ENCODE assay signal across 9 cellular contexts in the genomic region with DNA sequence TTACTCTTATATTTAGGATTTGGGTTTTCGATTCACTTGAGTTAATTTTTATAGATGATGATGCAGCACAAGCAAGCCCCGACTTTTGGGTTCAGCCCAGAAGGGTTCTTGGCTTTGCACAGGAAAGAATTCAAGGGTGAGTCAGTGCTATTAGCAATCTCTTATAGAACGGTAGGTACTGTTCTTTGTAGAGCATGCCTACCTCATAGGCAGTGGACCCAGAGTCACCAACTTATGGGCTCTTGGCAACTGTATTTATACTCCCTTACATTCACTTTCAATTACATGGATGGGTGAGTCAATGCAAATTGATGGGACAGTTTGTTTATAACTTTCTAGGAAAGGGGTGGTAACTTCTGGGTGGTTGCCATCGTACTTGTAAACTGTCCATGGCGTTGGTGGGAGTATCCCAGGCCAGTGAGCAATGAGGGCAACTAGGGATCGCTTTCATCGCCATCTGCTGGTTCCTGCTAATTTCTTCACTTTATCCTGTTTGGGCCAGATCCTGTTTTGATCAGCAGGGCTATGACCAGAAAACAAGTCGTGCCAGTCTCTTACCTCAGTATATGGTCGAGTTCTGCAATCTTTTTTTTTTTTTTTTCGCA.
DNase-seq lines count a peak whose midpoint lies in the region; ATAC-seq and TF ChIP-seq lines count a peak whose summit lies in the region.
"Had no signal": no experiment of that assay in that cellular context is flagged by ENCODE, and none has a peak within 500 bp of the region (broad histone marks: within the 10 kb centered on the region; RNA-seq: fewer than 3 reads in every experiment).

No MANE protein-coding gene starts in this region.

- CTCF ChIA-PET in RWPE1 (lab: Yijun Ruan, JAX), result interaction anchor here (0.5 kb wide), 1 partner anchor 12 kb away, joined by 4 read pairs; no protein-coding TSS in a partner anchor

- H4K91ac ChIP-seq in H9 (ENCODE audit: insufficient read length, low read depth, low read length), result no peak overlapping the region

- TF ChIP-seq CTCF in H9 (conservative IDR thresholded peaks at IDR 0.05) (peak; percentile 73), RWPE1 (conservative IDR thresholded peaks at IDR 0.05; ENCODE audit: low read depth) (no peak; the same call in 1 of the 2 replicates)

- no peak overlapping the region for H3K9ac ChIP-seq in H9 (ENCODE audit: extremely low read depth, insufficient read length, low read length)

- DNase-seq in Caki2 (ENCODE audit: low read depth) (peak; percentile 58), H9 (peak; percentile 71), RWPE1 (ENCODE audit: low spot score) (peak; percentile 18), iPS-NIHi11 (ENCODE audit: low spot score) (peak; percentile 37), T-helper 9 cell (no peak), NCI-H1694 (lab: John Stamatoyannopoulos, UW) (no peak)
- no peak for DNase-seq in activated CD8-positive, alpha-beta memory T cell treated with anti-CD3 and anti-CD28 coated beads for 24 hours

- no peaks in the 10 kb centered on the region for H3K79me1 ChIP-seq in H9 (ENCODE audit: insufficient read depth, low read depth, low read length, poor library complexity, severe bottlenecking)

- H2BK5ac ChIP-seq in H9 (ENCODE audit: insufficient read length, low read length), result no peak overlapping the region

- no peaks in the 10 kb centered on the region for H3K27me3 ChIP-seq in H9 (ENCODE audit: insufficient read depth, low read length)

- no peak overlapping the region for H3K23ac ChIP-seq in H9 (ENCODE audit: insufficient read length, low read depth, low read length)

- no peak overlapping the region for H4K8ac ChIP-seq in H9 (replicated peaks; ENCODE audit: insufficient read length, low read depth, low read length)

- H3K4me1 ChIP-seq in H9 (ENCODE audit: insufficient read depth, low read length), result no peaks in the 10 kb centered on the region

- H3K9me3 Mint-ChIP-seq in H9, result no peaks in the 10 kb centered on the region

- H4K5ac ChIP-seq in H9 (ENCODE audit: insufficient read length, low read depth, low read length), result no peak overlapping the region

- no CpG with 5 or more reads among the region's 10 CpGs for WGBS in H9 (ENCODE audit: extremely low coverage, insufficient read length, low lambda C conversion rate)

- no peak overlapping the region for H2BK12ac ChIP-seq in H9 (ENCODE audit: insufficient read length, low read depth, low read length)

- H2BK120ac ChIP-seq in H9 (ENCODE audit: low read depth, low read length, poor library complexity, severe bottlenecking), result no peak overlapping the region

- no peaks in the 10 kb centered on the region for H3K9me3 ChIP-seq in H9 (ENCODE audit: control insufficient read depth, low read depth, low read length)

- no peak overlapping the region for H3K4me3 Mint-ChIP-seq in H9

- no peak overlapping the region for H2BK15ac ChIP-seq in H9 (ENCODE audit: low read depth, low read length)

- H4K20me1 ChIP-seq in H9 (ENCODE audit: control insufficient read depth, insufficient read depth, insufficient read length), result no peaks in the 10 kb centered on the region

- no peaks in the 10 kb centered on the region for H3K79me2 ChIP-seq in H9 (ENCODE audit: insufficient read depth, low read length)

- H3K36me3 Mint-ChIP-seq in H9 (ENCODE audit: insufficient read depth in 1 of 3, low read depth in 3 of 3), result no peaks in the 10 kb centered on the region

- in situ Hi-C loops in Caki2 (cut with HindIII; ENCODE audit: low pct_unique_long_range_greater_than_20kb, low sequenced_read_pairs), result no loop called here

- no peak overlapping the region for H3K14ac ChIP-seq in H9 (ENCODE audit: insufficient read depth, low read length)

- H3T11ph ChIP-seq in H9 (ENCODE audit: low read length), result no peak overlapping the region

- no peak overlapping the region for H3K4me2 ChIP-seq in H9 (ENCODE audit: insufficient read depth, insufficient read length, low read length)

- no peak overlapping the region for H2AK5ac ChIP-seq in H9 (ENCODE audit: insufficient read length, low read length)

- H3K18ac ChIP-seq in H9 (ENCODE audit: insufficient read length, low read depth, low read length), result no peak overlapping the region

- H3K4me1 Mint-ChIP-seq in H9, result no peaks in the 10 kb centered on the region

- no peak overlapping the region for H2BK20ac ChIP-seq in H9 (ENCODE audit: low read depth, low read length, poor library complexity, severe bottlenecking)

- H3K4ac ChIP-seq in H9 (ENCODE audit: low read depth, low read length), result no peak overlapping the region

- ATAC-seq in GM19328 (IDR thresholded peaks at IDR 0.05; ENCODE audit: unreplicated experiment), result no peak
- ATAC-seq: sciatic nerve had no signal

- no peaks in the 10 kb centered on the region for H3K23me2 ChIP-seq in H9 (ENCODE audit: insufficient read length, low read depth, low read length, poor library complexity, severe bottlenecking)

- H3K27ac ChIP-seq in H9 (ENCODE audit: insufficient read length, low read depth, low read length), result no peak overlapping the region
- H3K27ac ChIP-seq in RWPE1, result no peak overlapping the region

- no peak overlapping the region for H2AFZ ChIP-seq in H9 (ENCODE audit: low read length)

- H3K27me3 Mint-ChIP-seq in H9 (ENCODE audit: low read depth), result no peaks in the 10 kb centered on the region; the same call in 1 of the 2 replicates

- no peak overlapping the region for H3K27ac Mint-ChIP-seq in H9

- POLR2A ChIA-PET in RWPE1 (lab: Yijun Ruan, JAX; ENCODE audit: low non-redundant PET), result no interaction called here

- H3K56ac ChIP-seq in H9 (ENCODE audit: insufficient read length, low read depth, low read length), result no peak overlapping the region

Comparison
In these comparisons a context has a peak if more than half of its experiments do, and no peak if none do; other contexts are left out.
1. DNase-seq: peak in Caki2 (single experiment), H9 (single experiment), RWPE1 (single experiment) and iPS-NIHi11 (single experiment); none in T-helper 9 cell (single experiment), activated CD8-positive, alpha-beta memory T cell treated with anti-CD3 and anti-CD28 coated beads for 24 hours (single experiment) and NCI-H1694 (single experiment).